3 cellular contexts compared by ENCODE assay signal in the genomic region with DNA sequence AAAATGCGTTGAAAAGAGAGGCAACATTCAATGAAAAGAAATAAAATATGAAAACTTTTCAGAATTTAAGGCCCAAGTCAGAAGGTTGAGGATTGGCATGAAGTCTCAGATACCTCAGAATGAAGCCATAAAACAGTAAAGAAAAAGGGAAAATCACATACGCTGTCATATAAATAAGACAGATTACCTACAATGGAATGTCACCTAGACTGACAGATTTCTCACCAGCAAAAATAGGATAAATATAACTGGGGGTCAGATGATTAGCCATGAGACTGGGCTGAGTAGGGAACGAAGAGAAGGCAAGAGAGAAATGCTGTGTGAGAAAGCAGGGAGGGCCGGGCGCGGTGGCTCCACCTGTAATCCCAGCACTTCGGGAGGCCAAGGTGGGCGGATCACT.
TF ChIP-seq lines count a peak whose summit lies in the region.

No MANE protein-coding gene starts in this region.

TF ChIP-seq in HEK293T, 16 proteins besides CTCF, POLR2A, EP300 and RAD21 (continued from another document):
- TF ChIP-seq, protein P1, sequence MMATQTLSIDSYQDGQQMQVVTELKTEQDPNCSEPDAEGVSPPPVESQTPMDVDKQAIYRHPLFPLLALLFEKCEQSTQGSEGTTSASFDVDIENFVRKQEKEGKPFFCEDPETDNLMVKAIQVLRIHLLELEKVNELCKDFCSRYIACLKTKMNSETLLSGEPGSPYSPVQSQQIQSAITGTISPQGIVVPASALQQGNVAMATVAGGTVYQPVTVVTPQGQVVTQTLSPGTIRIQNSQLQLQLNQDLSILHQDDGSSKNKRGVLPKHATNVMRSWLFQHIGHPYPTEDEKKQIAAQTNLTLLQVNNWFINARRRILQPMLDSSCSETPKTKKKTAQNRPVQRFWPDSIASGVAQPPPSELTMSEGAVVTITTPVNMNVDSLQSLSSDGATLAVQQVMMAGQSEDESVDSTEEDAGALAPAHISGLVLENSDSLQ (IDR thresholded peaks at IDR 0.05) = peak; percentile 77
- no peak for TF ChIP-seq L3MBTL2 (conservative IDR thresholded peaks at IDR 0.05)

TF ChIP-seq in K562, 482 proteins besides CTCF, POLR2A, EP300 and RAD21 (continued from another document):
- TF ChIP-seq, protein P2, sequence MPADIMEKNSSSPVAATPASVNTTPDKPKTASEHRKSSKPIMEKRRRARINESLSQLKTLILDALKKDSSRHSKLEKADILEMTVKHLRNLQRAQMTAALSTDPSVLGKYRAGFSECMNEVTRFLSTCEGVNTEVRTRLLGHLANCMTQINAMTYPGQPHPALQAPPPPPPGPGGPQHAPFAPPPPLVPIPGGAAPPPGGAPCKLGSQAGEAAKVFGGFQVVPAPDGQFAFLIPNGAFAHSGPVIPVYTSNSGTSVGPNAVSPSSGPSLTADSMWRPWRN (IDR thresholded peaks at IDR 0.05; ENCODE audit: low read depth) = no peak

TF ChIP-seq in WTC11, 78 proteins besides CTCF, POLR2A, EP300 and RAD21 (continued from another document):
- TF ChIP-seq, protein P3, sequence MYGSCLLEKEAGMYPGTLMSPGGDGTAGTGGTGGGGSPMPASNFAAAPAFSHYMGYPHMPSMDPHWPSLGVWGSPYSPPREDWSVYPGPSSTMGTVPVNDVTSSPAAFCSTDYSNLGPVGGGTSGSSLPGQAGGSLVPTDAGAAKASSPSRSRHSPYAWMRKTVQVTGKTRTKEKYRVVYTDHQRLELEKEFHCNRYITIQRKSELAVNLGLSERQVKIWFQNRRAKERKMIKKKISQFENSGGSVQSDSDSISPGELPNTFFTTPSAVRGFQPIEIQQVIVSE (CRISPR knock-in tag; IDR thresholded peaks at IDR 0.05; ENCODE audit: borderline replicate concordance) = no peak
- no peak for TF ChIP-seq TCF7 (CRISPR knock-in tag; IDR thresholded peaks at IDR 0.05; ENCODE audit: low read depth)
- TF ChIP-seq ATF1 (CRISPR knock-in tag; IDR thresholded peaks at IDR 0.05) = no peak
- TF ChIP-seq ETV6 (CRISPR knock-in tag; IDR thresholded peaks at IDR 0.05) = no peak
- TF ChIP-seq, protein P4, sequence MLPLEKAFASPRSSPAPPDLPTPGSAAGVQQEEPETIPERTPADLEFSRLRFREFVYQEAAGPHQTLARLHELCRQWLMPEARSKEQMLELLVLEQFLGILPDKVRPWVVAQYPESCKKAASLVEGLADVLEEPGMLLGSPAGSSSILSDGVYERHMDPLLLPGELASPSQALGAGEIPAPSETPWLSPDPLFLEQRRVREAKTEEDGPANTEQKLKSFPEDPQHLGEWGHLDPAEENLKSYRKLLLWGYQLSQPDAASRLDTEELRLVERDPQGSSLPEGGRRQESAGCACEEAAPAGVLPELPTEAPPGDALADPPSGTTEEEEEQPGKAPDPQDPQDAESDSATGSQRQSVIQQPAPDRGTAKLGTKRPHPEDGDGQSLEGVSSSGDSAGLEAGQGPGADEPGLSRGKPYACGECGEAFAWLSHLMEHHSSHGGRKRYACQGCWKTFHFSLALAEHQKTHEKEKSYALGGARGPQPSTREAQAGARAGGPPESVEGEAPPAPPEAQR (CRISPR knock-in tag; IDR thresholded peaks at IDR 0.05) = no peak
- TF ChIP-seq, protein P5, sequence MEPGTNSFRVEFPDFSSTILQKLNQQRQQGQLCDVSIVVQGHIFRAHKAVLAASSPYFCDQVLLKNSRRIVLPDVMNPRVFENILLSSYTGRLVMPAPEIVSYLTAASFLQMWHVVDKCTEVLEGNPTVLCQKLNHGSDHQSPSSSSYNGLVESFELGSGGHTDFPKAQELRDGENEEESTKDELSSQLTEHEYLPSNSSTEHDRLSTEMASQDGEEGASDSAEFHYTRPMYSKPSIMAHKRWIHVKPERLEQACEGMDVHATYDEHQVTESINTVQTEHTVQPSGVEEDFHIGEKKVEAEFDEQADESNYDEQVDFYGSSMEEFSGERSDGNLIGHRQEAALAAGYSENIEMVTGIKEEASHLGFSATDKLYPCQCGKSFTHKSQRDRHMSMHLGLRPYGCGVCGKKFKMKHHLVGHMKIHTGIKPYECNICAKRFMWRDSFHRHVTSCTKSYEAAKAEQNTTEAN (CRISPR knock-in tag; IDR thresholded peaks at IDR 0.05) = no peak
- TF ChIP-seq GABPB1 (CRISPR knock-in tag; IDR thresholded peaks at IDR 0.05) = no peak
TF ChIP-seq in WTC11: peak in this region for 0.
